18 cellular contexts compared by ENCODE assay signal in genomic region chr13:98513837-98514236, GRCh38.
DNase-seq lines count a peak whose midpoint lies in the region; ATAC-seq and TF ChIP-seq lines count a peak whose summit lies in the region.
"Had no signal": no experiment of that assay in that cellular context is flagged by ENCODE, and none has a peak within 500 bp of the region (broad histone marks: within the 10 kb centered on the region; RNA-seq: fewer than 3 reads in every experiment).

No MANE protein-coding gene starts in this region.

- whole genome bisulfite sequencing in smooth muscle cell (ENCODE audit: low lambda C conversion rate): 94% methylated on average over 2 of the region's 2 CpGs

- no peak overlapping the region for H3K4me2 ChIP-seq in smooth muscle cell
- H3K4me2 ChIP-seq: BLaER1 treated with 17β-estradiol and CSF1 and Interleukin-3, amounts not matched to agents 10 nM and 100 nM; SK-N-SH had no signal

- DNase-seq in activated CD8-positive, alpha-beta memory T cell treated with anti-CD3 and anti-CD28 coated beads for 24 hours: peak; percentile 50
- DNase-seq in activated CD8-positive, alpha-beta memory T cell treated with anti-CD3 and anti-CD28 coated beads, Interleukin-2, amount 50 U/mL, for 48 hours: no peak
- no peak for DNase-seq in activated naive CD8-positive, alpha-beta T cell treated with anti-CD3 and anti-CD28 coated beads, Interleukin-2, amount 50 U/mL, for 24 hours
- peak; percentile 17 for DNase-seq in osteocyte (ENCODE audit: extremely low spot score, unreplicated experiment)
- DNase-seq in LoVo (ENCODE audit: low spot score): no peak
- DNase-seq in smooth muscle cell (lab: John Stamatoyannopoulos, UW; ENCODE audit: unreplicated experiment): no peak
- DNase-seq: activated CD4-positive, alpha-beta T cell treated with anti-CD3 and anti-CD28 coated beads for 4 hours; activated T-cell treated with anti-CD3 and anti-CD28 coated beads for 4 hours; mammary epithelial cell; NCI-H1105; NCI-H524; ovary; SK-N-SH; stimulated activated CD4-positive, alpha-beta T cell treated with anti-CD3 and anti-CD28 coated beads, Interleukin-12 subunit alpha, Interleukin-12 subunit beta, amount 100 ng/mL, for 4 hours had no signal

- peaks cover 10% of the 10 kb centered on the region for H3F3A ChIP-seq in smooth muscle cell (ENCODE audit: low read depth)

- peaks cover 5% of the 10 kb centered on the region for H3K36me3 Mint-ChIP-seq in IgD-negative memory B cell
- H3K36me3 Mint-ChIP-seq in activated naive CD8-positive, alpha-beta T cell treated with anti-CD3 and anti-CD28 coated beads, Interleukin-2, amount 50 U/mL, for 24 hours (ENCODE audit: low read depth): peaks cover 50% of the 10 kb centered on the region
- H3K36me3 Mint-ChIP-seq in osteocyte (ENCODE audit: unreplicated experiment): peaks cover 33% of the 10 kb centered on the region

- H3K4me3 Mint-ChIP-seq in IgD-negative memory B cell (peak overlapping the region in 3 of 4 donors; percentile 0 to 27 (median 1)), osteocyte (ENCODE audit: unreplicated experiment) (no peak overlapping the region)
- peak overlapping the region; percentile 7 for H3K4me3 Mint-ChIP-seq in activated naive CD8-positive, alpha-beta T cell treated with anti-CD3 and anti-CD28 coated beads, Interleukin-2, amount 50 U/mL, for 24 hours

- H3K4me1 Mint-ChIP-seq in IgD-negative memory B cell (peaks cover 78 to 90% (median 84%) of the 10 kb centered on the region in 3 donors), osteocyte (ENCODE audit: unreplicated experiment) (peaks cover 25% of the 10 kb centered on the region)
- peaks cover 97% of the 10 kb centered on the region for H3K4me1 Mint-ChIP-seq in activated naive CD8-positive, alpha-beta T cell treated with anti-CD3 and anti-CD28 coated beads, Interleukin-2, amount 50 U/mL, for 24 hours

- H3K27ac Mint-ChIP-seq in IgD-negative memory B cell (peak overlapping the region; percentile 72 to 93 (median 90)), osteocyte (ENCODE audit: unreplicated experiment) (no peak overlapping the region)
- H3K27ac Mint-ChIP-seq in activated naive CD8-positive, alpha-beta T cell treated with anti-CD3 and anti-CD28 coated beads, Interleukin-2, amount 50 U/mL, for 24 hours: peak overlapping the region; percentile 94

- H3K4me1 ChIP-seq in smooth muscle cell (ENCODE audit: low read depth): peaks cover 26% of the 10 kb centered on the region

- no peak overlapping the region for H2AFZ ChIP-seq in smooth muscle cell (ENCODE audit: low read depth)

- no peak overlapping the region for H3K4me3 ChIP-seq in smooth muscle cell
- H3K4me3 ChIP-seq: BLaER1 treated with 17β-estradiol and CSF1 and Interleukin-3, amounts not matched to agents 10 nM and 100 nM; ovary; right atrium auricular region had no signal

- ATAC-seq in activated naive CD8-positive, alpha-beta T cell treated with anti-CD3 and anti-CD28 coated beads, Interleukin-2, amount 50 U/mL, for 24 hours: no peak
- ATAC-seq in HG02852 (IDR thresholded peaks at IDR 0.05; ENCODE audit: unreplicated experiment): no peak

- no peaks in the 10 kb centered on the region for H3K27me3 ChIP-seq in smooth muscle cell (ENCODE audit: low read depth)
- H3K27me3 ChIP-seq: BLaER1 treated with 17β-estradiol and CSF1 and Interleukin-3, amounts not matched to agents 10 nM and 100 nM; ovary; right atrium auricular region had no signal

- peaks cover 95% of the 10 kb centered on the region for H3K79me2 ChIP-seq in smooth muscle cell (ENCODE audit: low read depth)

- TF ChIP-seq CTCF in osteocyte (IDR thresholded peaks at IDR 0.05): no peak
- no peak for TF ChIP-seq CTCF in smooth muscle cell (IDR thresholded peaks at IDR 0.05; ENCODE audit: borderline replicate concordance, insufficient read depth, poor library complexity, severe bottlenecking)

- no peaks in the 10 kb centered on the region for H3K27me3 Mint-ChIP-seq in IgD-negative memory B cell
- no peaks in the 10 kb centered on the region for H3K27me3 Mint-ChIP-seq in activated naive CD8-positive, alpha-beta T cell treated with anti-CD3 and anti-CD28 coated beads, Interleukin-2, amount 50 U/mL, for 24 hours
- no peaks in the 10 kb centered on the region for H3K27me3 Mint-ChIP-seq in osteocyte (ENCODE audit: unreplicated experiment)

- peaks cover 89% of the 10 kb centered on the region for H4K20me1 ChIP-seq in smooth muscle cell (ENCODE audit: low read depth)

- H3K9me3 Mint-ChIP-seq in IgD-negative memory B cell: no peaks in the 10 kb centered on the region
- no peaks in the 10 kb centered on the region for H3K9me3 Mint-ChIP-seq in activated naive CD8-positive, alpha-beta T cell treated with anti-CD3 and anti-CD28 coated beads, Interleukin-2, amount 50 U/mL, for 24 hours
- H3K9me3 Mint-ChIP-seq in osteocyte (ENCODE audit: unreplicated experiment): no peaks in the 10 kb centered on the region

- no peak overlapping the region for H3K9ac ChIP-seq in smooth muscle cell (ENCODE audit: low read depth)
- H3K9ac ChIP-seq: BLaER1 treated with 17β-estradiol and CSF1 and Interleukin-3, amounts not matched to agents 10 nM and 100 nM; SK-N-SH had no signal

- H3K27ac ChIP-seq in smooth muscle cell (ENCODE audit: low read depth): no peak overlapping the region
- H3K27ac ChIP-seq: BLaER1 treated with 17β-estradiol and CSF1 and Interleukin-3, amounts not matched to agents 10 nM and 100 nM; ovary; right atrium auricular region had no signal

- no peaks in the 10 kb centered on the region for H3K9me3 ChIP-seq in smooth muscle cell (replicated peaks; ENCODE audit: low read depth)
- H3K9me3 ChIP-seq: BLaER1 treated with 17β-estradiol and CSF1 and Interleukin-3, amounts not matched to agents 10 nM and 100 nM; ovary; right atrium auricular region; SK-N-SH had no signal

- H3K36me3 ChIP-seq in smooth muscle cell (ENCODE audit: low read depth): no peaks in the 10 kb centered on the region
- H3K36me3 ChIP-seq: ovary, right atrium auricular region had no signal

Comparison
In these comparisons a context has a peak if more than half of its experiments do, and no peak if none do; other contexts are left out.
1. DNase-seq: peak in activated CD8-positive, alpha-beta memory T cell treated with anti-CD3 and anti-CD28 coated beads for 24 hours (single experiment) and osteocyte (single experiment); none in activated CD8-positive, alpha-beta memory T cell treated with anti-CD3 and anti-CD28 coated beads, Interleukin-2, amount 50 U/mL, for 48 hours (single experiment), activated naive CD8-positive, alpha-beta T cell treated with anti-CD3 and anti-CD28 coated beads, Interleukin-2, amount 50 U/mL, for 24 hours (single experiment), LoVo (single experiment) and smooth muscle cell (single experiment).